ENCODE assay signal across 21 cellular contexts in genomic region chr3:142053244-142053643, GRCh38.
"Had no signal": no experiment of that assay in that cellular context is flagged by ENCODE, and none has a peak within 500 bp of the region (broad histone marks: within the 10 kb centered on the region; RNA-seq: fewer than 3 reads in every experiment).

No MANE protein-coding gene starts in this region.

- H3K9me3 Mint-ChIP-seq: T-helper 2 cell treated with Interferon-gamma antibody and Interleukin-4, amounts not matched to agents 5 μg/mL and 100 μg/mL, for 36 hours had no signal

- H3K4me1 Mint-ChIP-seq: stimulated activated memory B cell treated with anti-CD40 and anti-IgM and Interleukin-4, amounts not matched to agents 10 μg/mL and 1 μg/mL and 100 μg/mL, for 72 hours; WTC11 had no signal

- DNase-seq: activated CD4-positive, alpha-beta T cell treated with anti-CD3 and anti-CD28 coated beads, Interleukin-2, amount 10 ng/mL, durations not matched to agents 24 days and 14 days; activated CD8-positive, alpha-beta memory T cell treated with anti-CD3 and anti-CD28 coated beads for 24 hours; activated CD8-positive, alpha-beta memory T cell treated with anti-CD3 and anti-CD28 coated beads, Interleukin-2, amount 50 U/mL, for 48 hours; activated effector memory CD4-positive, alpha-beta T cell treated with anti-CD3 and anti-CD28 coated beads, Interleukin-2, amount 50 U/mL, for 16 hours; activated T-cell treated with anti-CD3 and anti-CD28 coated beads, Interleukin-2, amount 50 U/mL, for 48 hours; adrenal gland; cerebellar nuclear complex; effector CD8-positive, alpha-beta T cell; esophagus squamous epithelium; foreskin keratinocyte; left colon; lower lobe of right lung; naive thymus-derived CD8-positive, alpha-beta T cell; ovary; right lobe of liver; small intestine; stimulated activated CD4-positive, alpha-beta T cell treated with anti-CD3 and anti-CD28 coated beads, Interleukin-4, amount 100 ng/mL, for 24 hours; upper lobe of right lung had no signal

- H3K27ac Mint-ChIP-seq: activated CD4-positive, alpha-beta T cell treated with anti-CD3 and anti-CD28 coated beads, Interleukin-2, amount 10 ng/mL, durations not matched to agents 24 days and 14 days; naive thymus-derived CD8-positive, alpha-beta T cell; stimulated activated memory B cell treated with anti-CD40 and anti-IgM and Interleukin-4, amounts not matched to agents 10 μg/mL and 1 μg/mL and 100 μg/mL, for 72 hours; T-helper 2 cell treated with Interferon-gamma antibody and Interleukin-4, amounts not matched to agents 5 μg/mL and 100 μg/mL, for 36 hours; WTC11 had no signal

- H3K4me3 Mint-ChIP-seq: activated CD4-positive, alpha-beta T cell treated with anti-CD3 and anti-CD28 coated beads, Interleukin-2, amount 10 ng/mL, durations not matched to agents 24 days and 14 days; naive thymus-derived CD8-positive, alpha-beta T cell; stimulated activated memory B cell treated with anti-CD40 and anti-IgM and Interleukin-4, amounts not matched to agents 10 μg/mL and 1 μg/mL and 100 μg/mL, for 72 hours; T-helper 2 cell treated with Interferon-gamma antibody and Interleukin-4, amounts not matched to agents 5 μg/mL and 100 μg/mL, for 36 hours; WTC11 had no signal

- ATAC-seq: foreskin keratinocyte; left colon; lower lobe of right lung; naive thymus-derived CD8-positive, alpha-beta T cell; right lobe of liver; stimulated activated memory B cell treated with anti-CD40 and anti-IgM and Interleukin-4, amounts not matched to agents 10 μg/mL and 1 μg/mL and 100 μg/mL, for 72 hours; upper lobe of right lung; WTC11 had no signal

- H3K27me3 Mint-ChIP-seq: activated CD4-positive, alpha-beta T cell treated with anti-CD3 and anti-CD28 coated beads, Interleukin-2, amount 10 ng/mL, durations not matched to agents 24 days and 14 days; naive thymus-derived CD8-positive, alpha-beta T cell; stimulated activated memory B cell treated with anti-CD40 and anti-IgM and Interleukin-4, amounts not matched to agents 10 μg/mL and 1 μg/mL and 100 μg/mL, for 72 hours had no signal

- H3K36me3 Mint-ChIP-seq: WTC11 had no signal
